Comparison of ENCODE assay signal across 2 cellular contexts in genomic region chr12:121712462-121713256, GRCh38.
A peak's percentile ranks its signal among the peaks of the same experiment; 100 is the strongest.
TF ChIP-seq lines count a peak whose summit lies in the region.

TMEM120B (plus strand) TSS chr12:121712752; CDS start chr12:121712896, 144 bp downstream.

TF ChIP-seq in A549, 52 proteins besides CTCF, POLR2A, EP300 and RAD21 (continued from another document):
- TF ChIP-seq, protein P1, sequence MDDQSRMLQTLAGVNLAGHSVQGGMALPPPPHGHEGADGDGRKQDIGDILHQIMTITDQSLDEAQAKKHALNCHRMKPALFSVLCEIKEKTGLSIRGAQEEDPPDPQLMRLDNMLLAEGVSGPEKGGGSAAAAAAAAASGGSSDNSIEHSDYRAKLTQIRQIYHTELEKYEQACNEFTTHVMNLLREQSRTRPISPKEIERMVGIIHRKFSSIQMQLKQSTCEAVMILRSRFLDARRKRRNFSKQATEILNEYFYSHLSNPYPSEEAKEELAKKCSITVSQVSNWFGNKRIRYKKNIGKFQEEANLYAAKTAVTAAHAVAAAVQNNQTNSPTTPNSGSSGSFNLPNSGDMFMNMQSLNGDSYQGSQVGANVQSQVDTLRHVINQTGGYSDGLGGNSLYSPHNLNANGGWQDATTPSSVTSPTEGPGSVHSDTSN (IDR thresholded peaks at IDR 0.05), result peak; percentile 69; the same call in 1 of the 2 replicates
- TF ChIP-seq JUN (IDR thresholded peaks at IDR 0.05) (peak; percentile 59 to 80; a peak in 3 of 5 replicates), PHF8 (IDR thresholded peaks at IDR 0.05; ENCODE audit: borderline replicate concordance, low read depth) (peak; percentile 82; the same call in 1 of the 2 replicates), HOXB13 (CRISPR knock-in tag; IDR thresholded peaks at IDR 0.05; ENCODE audit: low read depth) (no peak), MYC (IDR thresholded peaks at IDR 0.05; ENCODE audit: borderline replicate concordance, low read length) (peak; percentile 65)
- TF ChIP-seq, protein P2, sequence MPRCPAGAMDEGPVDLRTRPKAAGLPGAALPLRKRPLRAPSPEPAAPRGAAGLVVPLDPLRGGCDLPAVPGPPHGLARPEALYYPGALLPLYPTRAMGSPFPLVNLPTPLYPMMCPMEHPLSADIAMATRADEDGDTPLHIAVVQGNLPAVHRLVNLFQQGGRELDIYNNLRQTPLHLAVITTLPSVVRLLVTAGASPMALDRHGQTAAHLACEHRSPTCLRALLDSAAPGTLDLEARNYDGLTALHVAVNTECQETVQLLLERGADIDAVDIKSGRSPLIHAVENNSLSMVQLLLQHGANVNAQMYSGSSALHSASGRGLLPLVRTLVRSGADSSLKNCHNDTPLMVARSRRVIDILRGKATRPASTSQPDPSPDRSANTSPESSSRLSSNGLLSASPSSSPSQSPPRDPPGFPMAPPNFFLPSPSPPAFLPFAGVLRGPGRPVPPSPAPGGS (IDR thresholded peaks at IDR 0.05), result peak; percentile 88; the same call in 2 of the 3 replicates
- TF ChIP-seq, protein P3, sequence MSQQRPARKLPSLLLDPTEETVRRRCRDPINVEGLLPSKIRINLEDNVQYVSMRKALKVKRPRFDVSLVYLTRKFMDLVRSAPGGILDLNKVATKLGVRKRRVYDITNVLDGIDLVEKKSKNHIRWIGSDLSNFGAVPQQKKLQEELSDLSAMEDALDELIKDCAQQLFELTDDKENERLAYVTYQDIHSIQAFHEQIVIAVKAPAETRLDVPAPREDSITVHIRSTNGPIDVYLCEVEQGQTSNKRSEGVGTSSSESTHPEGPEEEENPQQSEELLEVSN (IDR thresholded peaks at IDR 0.05; ENCODE audit: borderline replicate concordance, low read depth), result peak; percentile 13; the same call in 1 of the 2 replicates

TF ChIP-seq in HepG2, 621 proteins besides CTCF, POLR2A, EP300 and RAD21 (continued from another document and continues in another):
- peak; percentile 58; the same call in 1 of the 2 replicates for TF ChIP-seq HBP1 (CRISPR knock-in tag; IDR thresholded peaks at IDR 0.05; ENCODE audit: low read depth)
- TF ChIP-seq HNRNPUL1 (IDR thresholded peaks at IDR 0.05; ENCODE audit: low read depth, low read length), result no peak
- TF ChIP-seq CREB1 (IDR thresholded peaks at IDR 0.05), result peak; percentile 92; the same call in 1 of the 2 replicates
- peak; percentile 13 for TF ChIP-seq CREB1 (CRISPR knock-in tag; IDR thresholded peaks at IDR 0.05)
- TF ChIP-seq, protein P4, sequence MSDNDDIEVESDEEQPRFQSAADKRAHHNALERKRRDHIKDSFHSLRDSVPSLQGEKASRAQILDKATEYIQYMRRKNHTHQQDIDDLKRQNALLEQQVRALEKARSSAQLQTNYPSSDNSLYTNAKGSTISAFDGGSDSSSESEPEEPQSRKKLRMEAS (IDR thresholded peaks at IDR 0.05), result peak; percentile 71
- TF ChIP-seq HNF4G (IDR thresholded peaks at IDR 0.05; ENCODE audit: borderline replicate concordance, low read depth, low read length), result no peak
- no peak; the same call in 1 of the 2 replicates for TF ChIP-seq HNF4G (CRISPR knock-in tag; IDR thresholded peaks at IDR 0.05; ENCODE audit: borderline replicate concordance, low read depth)
- no peak for TF ChIP-seq RARG (CRISPR knock-in tag; IDR thresholded peaks at IDR 0.05; ENCODE audit: low read depth)
- TF ChIP-seq HDAC2 (CRISPR knock-in tag; IDR thresholded peaks at IDR 0.05), result peak; percentile 26; the same call in 1 of the 2 replicates
- 0 out of 2 replicates have a peak, but pooled peaks have one; percentile 19 for TF ChIP-seq ZBTB2 (CRISPR knock-in tag; IDR thresholded peaks at IDR 0.05; ENCODE audit: low read depth)
- no peak for TF ChIP-seq ZNF331 (CRISPR knock-in tag; IDR thresholded peaks at IDR 0.05)
- TF ChIP-seq CBFB (CRISPR knock-in tag; IDR thresholded peaks at IDR 0.05), result no peak
- TF ChIP-seq ZNF564 (CRISPR knock-in tag; IDR thresholded peaks at IDR 0.05), result peak; percentile 41; the same call in 1 of the 2 replicates
- TF ChIP-seq SP4 (CRISPR knock-in tag; IDR thresholded peaks at IDR 0.05), result peak; percentile 90
- no peak for TF ChIP-seq SIN3B (IDR thresholded peaks at IDR 0.05; ENCODE audit: low read length)
- no peak for TF ChIP-seq ZNF660 (CRISPR knock-in tag; IDR thresholded peaks at IDR 0.05; ENCODE audit: borderline replicate concordance, low read depth)
- no peak for TF ChIP-seq SOX5 (CRISPR knock-in tag; IDR thresholded peaks at IDR 0.05; ENCODE audit: borderline replicate concordance)
- no peak for TF ChIP-seq TBX2 (CRISPR knock-in tag; IDR thresholded peaks at IDR 0.05; ENCODE audit: borderline replicate concordance)
- TF ChIP-seq ZNF687 (CRISPR knock-in tag; IDR thresholded peaks at IDR 0.05), result peak; percentile 73
- TF ChIP-seq, protein P5, sequence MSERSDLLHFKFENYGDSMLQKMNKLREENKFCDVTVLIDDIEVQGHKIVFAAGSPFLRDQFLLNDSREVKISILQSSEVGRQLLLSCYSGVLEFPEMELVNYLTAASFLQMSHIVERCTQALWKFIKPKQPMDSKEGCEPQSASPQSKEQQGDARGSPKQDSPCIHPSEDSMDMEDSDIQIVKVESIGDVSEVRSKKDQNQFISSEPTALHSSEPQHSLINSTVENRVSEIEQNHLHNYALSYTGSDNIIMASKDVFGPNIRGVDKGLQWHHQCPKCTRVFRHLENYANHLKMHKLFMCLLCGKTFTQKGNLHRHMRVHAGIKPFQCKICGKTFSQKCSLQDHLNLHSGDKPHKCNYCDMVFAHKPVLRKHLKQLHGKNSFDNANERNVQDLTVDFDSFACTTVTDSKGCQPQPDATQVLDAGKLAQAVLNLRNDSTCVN (CRISPR knock-in tag; IDR thresholded peaks at IDR 0.05; ENCODE audit: borderline replicate concordance), result no peak
- TF ChIP-seq JARID2 (CRISPR knock-in tag; IDR thresholded peaks at IDR 0.05; ENCODE audit: insufficient replicate concordance), result no peak
- TF ChIP-seq GLMP (CRISPR knock-in tag; IDR thresholded peaks at IDR 0.05; ENCODE audit: borderline replicate concordance), result no peak
- no peak for TF ChIP-seq ONECUT2 (CRISPR knock-in tag; IDR thresholded peaks at IDR 0.05)
- 0 out of 2 replicates have a peak, but pooled peaks have one; percentile 63 for TF ChIP-seq ARNTL (CRISPR knock-in tag; IDR thresholded peaks at IDR 0.05)
- TF ChIP-seq PAX8 (CRISPR knock-in tag; IDR thresholded peaks at IDR 0.05; ENCODE audit: borderline replicate concordance), result 0 out of 2 replicates have a peak, but pooled peaks have one; percentile 39
- no peak for TF ChIP-seq ZNF570 (CRISPR knock-in tag; IDR thresholded peaks at IDR 0.05; ENCODE audit: borderline replicate concordance)
- TF ChIP-seq ZNF225 (CRISPR knock-in tag; IDR thresholded peaks at IDR 0.05), result no peak
- TF ChIP-seq ZNF841 (CRISPR knock-in tag; IDR thresholded peaks at IDR 0.05; ENCODE audit: borderline replicate concordance), result no peak
- TF ChIP-seq TEAD2 (CRISPR knock-in tag; IDR thresholded peaks at IDR 0.05), result no peak
- TF ChIP-seq HOXA9 (CRISPR knock-in tag; IDR thresholded peaks at IDR 0.05; ENCODE audit: borderline replicate concordance), result 0 out of 2 replicates have a peak, but pooled peaks have one; percentile 63
- TF ChIP-seq PRDM4 (CRISPR knock-in tag; IDR thresholded peaks at IDR 0.05; ENCODE audit: borderline replicate concordance), result no peak
- TF ChIP-seq, protein P6, sequence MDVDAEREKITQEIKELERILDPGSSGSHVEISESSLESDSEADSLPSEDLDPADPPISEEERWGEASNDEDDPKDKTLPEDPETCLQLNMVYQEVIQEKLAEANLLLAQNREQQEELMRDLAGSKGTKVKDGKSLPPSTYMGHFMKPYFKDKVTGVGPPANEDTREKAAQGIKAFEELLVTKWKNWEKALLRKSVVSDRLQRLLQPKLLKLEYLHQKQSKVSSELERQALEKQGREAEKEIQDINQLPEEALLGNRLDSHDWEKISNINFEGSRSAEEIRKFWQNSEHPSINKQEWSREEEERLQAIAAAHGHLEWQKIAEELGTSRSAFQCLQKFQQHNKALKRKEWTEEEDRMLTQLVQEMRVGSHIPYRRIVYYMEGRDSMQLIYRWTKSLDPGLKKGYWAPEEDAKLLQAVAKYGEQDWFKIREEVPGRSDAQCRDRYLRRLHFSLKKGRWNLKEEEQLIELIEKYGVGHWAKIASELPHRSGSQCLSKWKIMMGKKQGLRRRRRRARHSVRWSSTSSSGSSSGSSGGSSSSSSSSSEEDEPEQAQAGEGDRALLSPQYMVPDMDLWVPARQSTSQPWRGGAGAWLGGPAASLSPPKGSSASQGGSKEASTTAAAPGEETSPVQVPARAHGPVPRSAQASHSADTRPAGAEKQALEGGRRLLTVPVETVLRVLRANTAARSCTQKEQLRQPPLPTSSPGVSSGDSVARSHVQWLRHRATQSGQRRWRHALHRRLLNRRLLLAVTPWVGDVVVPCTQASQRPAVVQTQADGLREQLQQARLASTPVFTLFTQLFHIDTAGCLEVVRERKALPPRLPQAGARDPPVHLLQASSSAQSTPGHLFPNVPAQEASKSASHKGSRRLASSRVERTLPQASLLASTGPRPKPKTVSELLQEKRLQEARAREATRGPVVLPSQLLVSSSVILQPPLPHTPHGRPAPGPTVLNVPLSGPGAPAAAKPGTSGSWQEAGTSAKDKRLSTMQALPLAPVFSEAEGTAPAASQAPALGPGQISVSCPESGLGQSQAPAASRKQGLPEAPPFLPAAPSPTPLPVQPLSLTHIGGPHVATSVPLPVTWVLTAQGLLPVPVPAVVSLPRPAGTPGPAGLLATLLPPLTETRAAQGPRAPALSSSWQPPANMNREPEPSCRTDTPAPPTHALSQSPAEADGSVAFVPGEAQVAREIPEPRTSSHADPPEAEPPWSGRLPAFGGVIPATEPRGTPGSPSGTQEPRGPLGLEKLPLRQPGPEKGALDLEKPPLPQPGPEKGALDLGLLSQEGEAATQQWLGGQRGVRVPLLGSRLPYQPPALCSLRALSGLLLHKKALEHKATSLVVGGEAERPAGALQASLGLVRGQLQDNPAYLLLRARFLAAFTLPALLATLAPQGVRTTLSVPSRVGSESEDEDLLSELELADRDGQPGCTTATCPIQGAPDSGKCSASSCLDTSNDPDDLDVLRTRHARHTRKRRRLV (CRISPR knock-in tag; IDR thresholded peaks at IDR 0.05), result no peak
